ENCODE assay signal across 22 cellular contexts in genomic region chr10:103710490-103710889, GRCh38.
"Had no signal": no experiment of that assay in that cellular context is flagged by ENCODE, and none has a peak within 500 bp of the region (broad histone marks: within the 10 kb centered on the region; RNA-seq: fewer than 3 reads in every experiment).

No MANE protein-coding gene starts in this region.

- DNase-seq: activated CD4-positive, alpha-beta memory T cell treated with anti-CD3 and anti-CD28 coated beads, Interleukin-2, amount 10 ng/mL, durations not matched to agents 7 days and 5 days; activated CD4-positive, alpha-beta T cell treated with anti-CD3 and anti-CD28 coated beads for 48 hours; activated CD8-positive, alpha-beta memory T cell treated with anti-CD3 and anti-CD28 coated beads, Interleukin-2, amount 10 ng/mL, durations not matched to agents 7 days and 5 days; activated effector memory CD4-positive, alpha-beta T cell treated with anti-CD3 and anti-CD28 coated beads, Interleukin-2, amount 50 U/mL, for 16 hours; activated naive CD4-positive, alpha-beta T cell treated with anti-CD3 and anti-CD28 coated beads, Interleukin-2, amount 10 ng/mL, durations not matched to agents 7 days and 5 days; activated T-cell treated with anti-CD3 and anti-CD28 coated beads for 4 hours; amygdala; effector CD8-positive, alpha-beta T cell; glutamatergic neuron; immature natural killer cell; kidney glomerular epithelial cell; stimulated activated CD4-positive, alpha-beta T cell treated with anti-CD3 and anti-CD28 coated beads, Interleukin-12 subunit alpha, Interleukin-12 subunit beta, amount 100 ng/mL, for 4 hours; stimulated activated CD4-positive, alpha-beta T cell treated with anti-CD3 and anti-CD28 coated beads, Interleukin-4, amount 100 ng/mL, for 4 hours; stimulated activated naive CD8-positive, alpha-beta T cell treated with anti-CD3 and anti-CD28 coated beads, Interleukin-15, Interleukin-2, amounts not matched to agents 100 U/mL and 50 U/mL, for 24 hours; T-helper 17 cell had no signal

- H3K27ac Mint-ChIP-seq: activated CD4-positive, alpha-beta memory T cell treated with anti-CD3 and anti-CD28 coated beads, Interleukin-2, amount 10 ng/mL, durations not matched to agents 7 days and 5 days; activated CD8-positive, alpha-beta memory T cell treated with anti-CD3 and anti-CD28 coated beads, Interleukin-2, amount 10 ng/mL, durations not matched to agents 7 days and 5 days; activated naive CD4-positive, alpha-beta T cell treated with anti-CD3 and anti-CD28 coated beads, Interleukin-2, amount 10 ng/mL, durations not matched to agents 7 days and 5 days; dendritic cell treated with granulocyte-macrophage colony-stimulating factor and Interleukin-4, amounts not matched to agents 40 ng/mL and 50 ng/mL, for 4 days; memory B cell; nephron; T-helper 17 cell had no signal

- H3K4me1 Mint-ChIP-seq: activated naive CD4-positive, alpha-beta T cell treated with anti-CD3 and anti-CD28 coated beads, Interleukin-2, amount 10 ng/mL, durations not matched to agents 7 days and 5 days; immature natural killer cell had no signal

- H3K9me3 ChIP-seq: pancreas, tibial nerve had no signal

- H3K36me3 Mint-ChIP-seq: activated CD8-positive, alpha-beta memory T cell treated with anti-CD3 and anti-CD28 coated beads, Interleukin-2, amount 10 ng/mL, durations not matched to agents 7 days and 5 days; activated naive CD4-positive, alpha-beta T cell treated with anti-CD3 and anti-CD28 coated beads, Interleukin-2, amount 10 ng/mL, durations not matched to agents 7 days and 5 days; immature natural killer cell; memory B cell had no signal

- H3K27ac ChIP-seq: hepatocyte, pancreas had no signal

- H3K4me3 Mint-ChIP-seq: activated CD4-positive, alpha-beta memory T cell treated with anti-CD3 and anti-CD28 coated beads, Interleukin-2, amount 10 ng/mL, durations not matched to agents 7 days and 5 days; activated CD8-positive, alpha-beta memory T cell treated with anti-CD3 and anti-CD28 coated beads, Interleukin-2, amount 10 ng/mL, durations not matched to agents 7 days and 5 days; activated naive CD4-positive, alpha-beta T cell treated with anti-CD3 and anti-CD28 coated beads, Interleukin-2, amount 10 ng/mL, durations not matched to agents 7 days and 5 days; dendritic cell treated with granulocyte-macrophage colony-stimulating factor and Interleukin-4, amounts not matched to agents 40 ng/mL and 50 ng/mL, for 4 days; immature natural killer cell; memory B cell; nephron; T-helper 17 cell had no signal

- ATAC-seq: activated CD8-positive, alpha-beta memory T cell treated with anti-CD3 and anti-CD28 coated beads, Interleukin-2, amount 10 ng/mL, durations not matched to agents 7 days and 5 days; pancreas; right cardiac atrium; stimulated activated naive CD8-positive, alpha-beta T cell treated with anti-CD3 and anti-CD28 coated beads, Interleukin-15, Interleukin-2, amounts not matched to agents 100 U/mL and 50 U/mL, for 24 hours; T-helper 17 cell had no signal

- H3K36me3 ChIP-seq: pancreas, tibial nerve had no signal

- H3K4me1 ChIP-seq: pancreas had no signal

- H3K9me3 Mint-ChIP-seq: activated CD4-positive, alpha-beta memory T cell treated with anti-CD3 and anti-CD28 coated beads, Interleukin-2, amount 10 ng/mL, durations not matched to agents 7 days and 5 days; activated naive CD4-positive, alpha-beta T cell treated with anti-CD3 and anti-CD28 coated beads, Interleukin-2, amount 10 ng/mL, durations not matched to agents 7 days and 5 days; dendritic cell treated with granulocyte-macrophage colony-stimulating factor and Interleukin-4, amounts not matched to agents 40 ng/mL and 50 ng/mL, for 4 days; immature natural killer cell; memory B cell; nephron had no signal

- H3K4me3 ChIP-seq: hepatocyte, pancreas, tibial nerve had no signal

- H3K27me3 ChIP-seq: hepatocyte, pancreas, tibial nerve had no signal

- H3K27me3 Mint-ChIP-seq: activated CD4-positive, alpha-beta memory T cell treated with anti-CD3 and anti-CD28 coated beads, Interleukin-2, amount 10 ng/mL, durations not matched to agents 7 days and 5 days; activated CD8-positive, alpha-beta memory T cell treated with anti-CD3 and anti-CD28 coated beads, Interleukin-2, amount 10 ng/mL, durations not matched to agents 7 days and 5 days had no signal
